Comparison of ENCODE assay signal across 9 cellular contexts in the genomic region with DNA sequence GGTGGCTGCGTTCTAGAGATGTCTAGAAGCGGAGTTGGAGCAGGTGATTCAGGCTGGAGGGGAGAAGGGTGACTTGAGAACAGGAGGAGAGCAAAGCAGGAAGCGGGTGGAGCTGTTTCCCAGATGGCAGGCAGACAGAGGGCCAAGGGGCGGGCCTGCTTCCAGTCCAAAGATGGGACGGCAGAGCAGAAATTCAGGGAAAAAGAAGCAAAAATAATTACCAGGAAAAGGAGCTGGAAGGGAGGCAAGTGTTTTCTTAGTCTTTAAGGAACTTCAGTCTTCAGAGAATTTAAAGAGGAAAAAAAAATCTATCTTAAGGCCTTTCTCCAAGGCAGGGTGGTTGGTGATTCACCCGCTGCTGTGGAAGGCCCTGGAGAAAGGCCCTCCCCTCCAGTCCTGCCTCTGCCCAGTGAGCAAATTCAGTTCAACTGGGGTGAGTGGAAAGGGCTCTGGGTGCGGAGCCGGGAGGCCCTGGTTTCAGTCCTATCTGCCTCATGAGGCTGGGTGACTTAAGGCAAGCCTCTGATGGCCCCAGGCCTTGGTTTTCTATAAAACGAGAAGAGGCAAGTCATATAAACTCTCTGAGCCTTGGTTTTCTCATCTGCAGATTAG. TPM values are rescaled to one million over a fixed set of nuclear protein-coding genes. Genes with fewer than 3 reads are reported as not detected.
DNase-seq lines count a peak whose midpoint lies in the region; ATAC-seq and TF ChIP-seq lines count a peak whose summit lies in the region.
"Had no signal": no experiment of that assay in that cellular context is flagged by ENCODE, and none has a peak within 500 bp of the region (broad histone marks: within the 10 kb centered on the region; RNA-seq: fewer than 3 reads in every experiment).

No MANE protein-coding gene starts in this region.

- H3K9me3 Mint-ChIP-seq in CD8-positive, alpha-beta memory T cell: no peaks in the 10 kb centered on the region
- no peaks in the 10 kb centered on the region for H3K9me3 Mint-ChIP-seq in activated naive CD8-positive, alpha-beta T cell treated with anti-CD3 and anti-CD28 coated beads, Interleukin-2, amount 50 U/mL, for 24 hours
- no peaks in the 10 kb centered on the region for H3K9me3 Mint-ChIP-seq in effector memory CD8-positive, alpha-beta T cell

- peak overlapping the region; percentile 69 for H2AFZ ChIP-seq in osteoblast (ENCODE audit: low read length)

- H3K4me3 Mint-ChIP-seq in CD8-positive, alpha-beta memory T cell: peak overlapping the region in 1 of 7 donors; percentile 64
- H3K4me3 Mint-ChIP-seq in activated naive CD8-positive, alpha-beta T cell treated with anti-CD3 and anti-CD28 coated beads, Interleukin-2, amount 50 U/mL, for 24 hours: no peak overlapping the region
- H3K4me3 Mint-ChIP-seq in effector memory CD8-positive, alpha-beta T cell: no peak overlapping the region

- no peaks in the 10 kb centered on the region for H3K36me3 ChIP-seq in CD8-positive, alpha-beta memory T cell (ENCODE audit: insufficient read depth, low read length)
- H3K36me3 ChIP-seq in NT2/D1 (ENCODE audit: insufficient read depth, insufficient read length, low read length): no peaks in the 10 kb centered on the region
- H3K36me3 ChIP-seq in esophagus (ENCODE audit: control insufficient read depth in 2 of 2, insufficient read depth in 2 of 2, low read length in 1 of 2): no peaks in the 10 kb centered on the region
- no peaks in the 10 kb centered on the region for H3K36me3 ChIP-seq in osteoblast (ENCODE audit: insufficient read depth, low read length)

- H3K36me3 Mint-ChIP-seq in CD8-positive, alpha-beta memory T cell: peaks cover 0 to 2% (median 0%) of the 10 kb centered on the region in 3 donors
- no peaks in the 10 kb centered on the region for H3K36me3 Mint-ChIP-seq in activated naive CD8-positive, alpha-beta T cell treated with anti-CD3 and anti-CD28 coated beads, Interleukin-2, amount 50 U/mL, for 24 hours (ENCODE audit: low read depth)
- no peaks in the 10 kb centered on the region for H3K36me3 Mint-ChIP-seq in effector memory CD8-positive, alpha-beta T cell (ENCODE audit: insufficient read depth)

- no peak for DNase-seq in CD8-positive, alpha-beta memory T cell
- DNase-seq in NT2/D1 (ENCODE audit: low read depth, low spot score) (no peak), osteoblast (ENCODE audit: insufficient read length, low spot score, missing footprints) (peak; percentile 97), NCI-H526 treated with DMSO at 0.1 percent for 48 hours (lab: John Stamatoyannopoulos, UW) (no peak)
- no peak for DNase-seq in activated naive CD8-positive, alpha-beta T cell treated with anti-CD3 and anti-CD28 coated beads, Interleukin-2, amount 50 U/mL, for 24 hours
- no peak for DNase-seq in activated naive CD4-positive, alpha-beta T cell treated with Interleukin-2 at 50 U/mL for 16 hours
- no peak for DNase-seq in effector memory CD8-positive, alpha-beta T cell
- DNase-seq: amniotic stem cell had no signal

- POLR2A ChIA-PET in CD8-positive, alpha-beta memory T cell (lab: Charles Lee): no interaction called here

- no peak for ATAC-seq in activated naive CD8-positive, alpha-beta T cell treated with anti-CD3 and anti-CD28 coated beads, Interleukin-2, amount 50 U/mL, for 24 hours
- no peak for ATAC-seq in effector memory CD8-positive, alpha-beta T cell (replicated peaks)

- H3K4me2 ChIP-seq in osteoblast (ENCODE audit: insufficient read depth, low read length): peak overlapping the region; percentile 40

- no peaks in the 10 kb centered on the region for H4K20me1 ChIP-seq in osteoblast (ENCODE audit: insufficient read depth, low read length)

- H3K27ac Mint-ChIP-seq in CD8-positive, alpha-beta memory T cell: peak overlapping the region in 1 of 8 donors; percentile 50
- H3K27ac Mint-ChIP-seq in activated naive CD8-positive, alpha-beta T cell treated with anti-CD3 and anti-CD28 coated beads, Interleukin-2, amount 50 U/mL, for 24 hours: no peak overlapping the region
- no peak overlapping the region for H3K27ac Mint-ChIP-seq in effector memory CD8-positive, alpha-beta T cell

- H3K4me1 ChIP-seq in CD8-positive, alpha-beta memory T cell (ENCODE audit: insufficient read depth, low read length): no peaks in the 10 kb centered on the region
- H3K4me1 ChIP-seq in NT2/D1 (ENCODE audit: insufficient read depth, insufficient read length) (peaks cover 17% of the 10 kb centered on the region), esophagus (ENCODE audit: control insufficient read depth in 2 of 2, insufficient read depth in 2 of 2, low read length in 1 of 2) (peaks cover 6 to 8% of the 10 kb centered on the region in 2 donors), osteoblast (ENCODE audit: insufficient read depth, low read length) (peaks cover 31% of the 10 kb centered on the region)

- H3K27ac ChIP-seq in CD8-positive, alpha-beta memory T cell (ENCODE audit: low read depth, low read length): peak overlapping the region; percentile 6
- H3K27ac ChIP-seq in esophagus (ENCODE audit: low read depth in 2 of 2, low read length in 1 of 2) (peak overlapping the region; percentile 60 to 74), osteoblast (ENCODE audit: low read depth, low read length) (peak overlapping the region; percentile 90)

- H3K9me3 ChIP-seq in CD8-positive, alpha-beta memory T cell (ENCODE audit: low read length): no peaks in the 10 kb centered on the region
- H3K9me3 ChIP-seq in NT2/D1 (ENCODE audit: insufficient read depth, low read length): no peaks in the 10 kb centered on the region
- H3K9me3 ChIP-seq in esophagus (ENCODE audit: control insufficient read depth in 2 of 2, insufficient read depth in 1 of 2, low read depth in 1 of 2, low read length in 1 of 2): no peaks in the 10 kb centered on the region
- H3K9me3 ChIP-seq in osteoblast (ENCODE audit: low read depth, low read length): no peaks in the 10 kb centered on the region

- peaks cover 18 to 29% of the 10 kb centered on the region in 2 donors for H3K27me3 Mint-ChIP-seq in CD8-positive, alpha-beta memory T cell
- H3K27me3 Mint-ChIP-seq in activated naive CD8-positive, alpha-beta T cell treated with anti-CD3 and anti-CD28 coated beads, Interleukin-2, amount 50 U/mL, for 24 hours: peaks cover 16% of the 10 kb centered on the region
- peaks cover 22 to 35% of the 10 kb centered on the region in 2 donors for H3K27me3 Mint-ChIP-seq in effector memory CD8-positive, alpha-beta T cell

- H3K79me2 ChIP-seq in osteoblast (ENCODE audit: insufficient read depth, low read length): peaks cover 4% of the 10 kb centered on the region

- CTCF ChIA-PET in CD8-positive, alpha-beta memory T cell (lab: Charles Lee): no interaction called here

- WGBS in esophagus, 2 donors: 36 to 42% methylated on average over 9 of the region's 9 CpGs

- H3K9ac ChIP-seq in NT2/D1 (ENCODE audit: insufficient read length, low read depth): peak overlapping the region; percentile 57

- peaks cover 4 to 5% (median 4%) of the 10 kb centered on the region in 3 donors for H3K4me1 Mint-ChIP-seq in CD8-positive, alpha-beta memory T cell
- peaks cover 3% of the 10 kb centered on the region for H3K4me1 Mint-ChIP-seq in activated naive CD8-positive, alpha-beta T cell treated with anti-CD3 and anti-CD28 coated beads, Interleukin-2, amount 50 U/mL, for 24 hours
- peaks cover 5 to 9% of the 10 kb centered on the region in 2 donors for H3K4me1 Mint-ChIP-seq in effector memory CD8-positive, alpha-beta T cell (ENCODE audit: low read depth in 2 of 2)

- no peak for TF ChIP-seq CTCF in osteoblast (IDR thresholded peaks at IDR 0.05; ENCODE audit: extremely low read depth, low read depth, low read length)

- H3K4me3 ChIP-seq in CD8-positive, alpha-beta memory T cell (ENCODE audit: low read length): no peak overlapping the region
- no peak overlapping the region for H3K4me3 ChIP-seq in NT2/D1 (ENCODE audit: insufficient read length, low read depth)
- H3K4me3 ChIP-seq in esophagus (ENCODE audit: low read depth in 1 of 2, low read length in 2 of 2): no peak overlapping the region
- peak overlapping the region; percentile 23 for H3K4me3 ChIP-seq in osteoblast (ENCODE audit: insufficient read depth, low read length)

- H3K27me3 ChIP-seq in CD8-positive, alpha-beta memory T cell (ENCODE audit: insufficient read depth, low read length, poor library complexity, severe bottlenecking): peaks cover 19% of the 10 kb centered on the region
- H3K27me3 ChIP-seq in NT2/D1 (ENCODE audit: insufficient read depth, insufficient read length) (no peaks in the 10 kb centered on the region), esophagus (ENCODE audit: control insufficient read depth in 1 of 2, insufficient read depth in 2 of 2, low read length in 2 of 2) (no peaks in the 10 kb centered on the region), osteoblast (ENCODE audit: insufficient read depth, low read length) (no peaks in the 10 kb centered on the region)

RNA-seq across cellular contexts. Expression of gene CREB3L1, which starts 4.5 kb away (rescaled TPM):
- total RNA-seq in CD8-positive, alpha-beta memory T cell: not detected
- not detected for polyA plus RNA-seq in CD8-positive, alpha-beta memory T cell
- under 1 TPM; 0.31 to 0.60 TPM for polyA plus RNA-seq in esophagus
- 30.1 and 33.3 TPM in 2 replicates for total RNA-seq in osteoblast

Comparison
In these comparisons a context has a peak if more than half of its experiments do, and no peak if none do; other contexts are left out.
1. H3K27ac ChIP-seq: peak in every context shown above with its lines; median percentile 90 in osteoblast; 67 in esophagus; 6 in CD8-positive, alpha-beta memory T cell.
2. RNA of gene CREB3L1, which starts 4.5 kb away (total RNA-seq): 30.1 to 33.3 TPM in osteoblast; not detected in CD8-positive, alpha-beta memory T cell; every median in the first group is over 10 times any median in the second.